18 cellular contexts compared by ENCODE assay signal in genomic region chr19:5166262-5166661, GRCh38.
DNase-seq lines count a peak whose midpoint lies in the region; TF ChIP-seq lines count a peak whose summit lies in the region.
"Had no signal": no experiment of that assay in that cellular context is flagged by ENCODE, and none has a peak within 500 bp of the region (broad histone marks: within the 10 kb centered on the region; RNA-seq: fewer than 3 reads in every experiment).

No MANE protein-coding gene starts in this region.

- CTCF ChIA-PET in HEK293 (lab: Yijun Ruan, JAX) (interaction anchor here (1.9 kb wide), 1 partner anchor 12 kb away, joined by 8 read pairs; no protein-coding TSS in a partner anchor), Calu3 (lab: Charles Lee) (no interaction called here)

- in situ Hi-C loops in HAP-1 (cut with MboI; ENCODE audit: low sequenced_read_pairs), result no loop called here

- no peak overlapping the region for H3K4me3 Mint-ChIP-seq in Calu3 (ENCODE audit: low read depth, unreplicated experiment)
- H3K4me3 Mint-ChIP-seq: activated naive CD8-positive, alpha-beta T cell; naive thymus-derived CD8-positive, alpha-beta T cell had no signal

- no peaks in the 10 kb centered on the region for H3K27me3 Mint-ChIP-seq in Calu3 (ENCODE audit: unreplicated experiment)
- H3K27me3 Mint-ChIP-seq: activated naive CD8-positive, alpha-beta T cell had no signal

- POLR2A ChIA-PET in HEK293 (lab: Yijun Ruan, JAX), result no interaction called here

- H3K36me3 Mint-ChIP-seq in Calu3 (ENCODE audit: insufficient read depth, unreplicated experiment), result peaks cover 10% of the 10 kb centered on the region

- no peaks in the 10 kb centered on the region for H3K4me1 ChIP-seq in HEK293 (ENCODE audit: control insufficient read depth, insufficient read depth, low read length)
- no peaks in the 10 kb centered on the region for H3K4me1 ChIP-seq in HAP-1
- H3K4me1 ChIP-seq in testis, result no peaks in the 10 kb centered on the region

- TF ChIP-seq CTCF in HEK293 (tag by site-specific recombination; IDR thresholded peaks at IDR 0.05) (no peak), fibroblast of villous mesenchyme (IDR thresholded peaks at IDR 0.05; ENCODE audit: insufficient read depth, low read depth, low read length) (no peak), Calu3 (IDR thresholded peaks at IDR 0.05; ENCODE audit: unreplicated experiment) (no peak), testis (IDR thresholded peaks at IDR 0.05) (no peak)

- H3K4me3 ChIP-seq in HEK293 (ENCODE audit: low read depth, low read length) (no peak overlapping the region), fibroblast of villous mesenchyme (ENCODE audit: low read depth, low read length) (no peak overlapping the region), HAP-1 (no peak overlapping the region), testis (no peak overlapping the region)
- H3K4me3 ChIP-seq: coronary artery had no signal

- TF ChIP-seq POLR2A in testis (IDR thresholded peaks at IDR 0.05), result no peak

- intact Hi-C loops in Calu3 (cut with micrococcal nuclease; ENCODE audit: unreplicated experiment), result no loop called here
- intact Hi-C loops in testis (cut with DNase I; ENCODE audit: low total_unique reads), result no loop called here

- H3K27me3 ChIP-seq in HAP-1 (ENCODE audit: low read depth) (no peaks in the 10 kb centered on the region), testis (no peaks in the 10 kb centered on the region)

- no peak overlapping the region for H3K27ac ChIP-seq in HEK293 (ENCODE audit: extremely low read depth, low read depth, low read length)
- no peak overlapping the region for H3K27ac ChIP-seq in testis
- H3K27ac ChIP-seq: coronary artery had no signal

- peaks cover 12% of the 10 kb centered on the region for H3K4me1 Mint-ChIP-seq in Calu3 (ENCODE audit: low read depth, unreplicated experiment)

- BruUV-seq in Calu3 (replicated peaks; lab: Mats Ljungman, UMichigan), result no TSS peak

- H3K9me3 ChIP-seq in HEK293 (ENCODE audit: control insufficient read depth, insufficient read depth, low read depth, low read length) (no peaks in the 10 kb centered on the region), HAP-1 (no peaks in the 10 kb centered on the region), testis (no peaks in the 10 kb centered on the region)

- H3K36me3 ChIP-seq in HEK293 (ENCODE audit: control insufficient read depth in 2 of 2, insufficient read depth in 1 of 2, low read length in 2 of 2) (no peaks in the 10 kb centered on the region), HAP-1 (replicated peaks) (no peaks in the 10 kb centered on the region), testis (ENCODE audit: low read depth, missing control alignments) (no peaks in the 10 kb centered on the region)

- DNase-seq in A172 (ENCODE audit: low spot score) (peak; percentile 70), amniotic epithelial cell (ENCODE audit: low read depth) (peak; percentile 70), fibroblast of villous mesenchyme (ENCODE audit: low read depth) (peak; percentile 16), HAP-1 (ENCODE audit: low spot score in 2 of 2) (no peak), Calu3 (no peak), testis (no peak), hypothalamus (lab: John Stamatoyannopoulos, UW) (no peak)
- DNase-seq: 8988T; activated CD4-positive, alpha-beta T cell treated with anti-CD3 and anti-CD28 coated beads for 48 hours; activated T-cell treated with anti-CD3 and anti-CD28 coated beads for 4 hours; left ventricle myocardium superior; naive thymus-derived CD8-positive, alpha-beta T cell; NCI-H1048; NCI-H774; stimulated activated CD4-positive, alpha-beta T cell treated with anti-CD3 and anti-CD28 coated beads, Interleukin-15, amount 100 ng/mL, for 24 hours had no signal

- H3K27ac Mint-ChIP-seq in Calu3 (ENCODE audit: unreplicated experiment), result no peak overlapping the region
- H3K27ac Mint-ChIP-seq: activated naive CD8-positive, alpha-beta T cell had no signal

- peaks cover 6% of the 10 kb centered on the region for H3K9me3 Mint-ChIP-seq in Calu3 (ENCODE audit: low read depth, unreplicated experiment)

TF ChIP-seq in HEK293, 187 proteins besides CTCF, POLR2A, EP300 and RAD21:
- TF ChIP-seq, protein P1, sequence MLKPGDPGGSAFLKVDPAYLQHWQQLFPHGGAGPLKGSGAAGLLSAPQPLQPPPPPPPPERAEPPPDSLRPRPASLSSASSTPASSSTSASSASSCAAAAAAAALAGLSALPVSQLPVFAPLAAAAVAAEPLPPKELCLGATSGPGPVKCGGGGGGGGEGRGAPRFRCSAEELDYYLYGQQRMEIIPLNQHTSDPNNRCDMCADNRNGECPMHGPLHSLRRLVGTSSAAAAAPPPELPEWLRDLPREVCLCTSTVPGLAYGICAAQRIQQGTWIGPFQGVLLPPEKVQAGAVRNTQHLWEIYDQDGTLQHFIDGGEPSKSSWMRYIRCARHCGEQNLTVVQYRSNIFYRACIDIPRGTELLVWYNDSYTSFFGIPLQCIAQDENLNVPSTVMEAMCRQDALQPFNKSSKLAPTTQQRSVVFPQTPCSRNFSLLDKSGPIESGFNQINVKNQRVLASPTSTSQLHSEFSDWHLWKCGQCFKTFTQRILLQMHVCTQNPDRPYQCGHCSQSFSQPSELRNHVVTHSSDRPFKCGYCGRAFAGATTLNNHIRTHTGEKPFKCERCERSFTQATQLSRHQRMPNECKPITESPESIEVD (tag by site-specific recombination; IDR thresholded peaks at IDR 0.05), result no peak
- TF ChIP-seq ZNF624 (tag by site-specific recombination; IDR thresholded peaks at IDR 0.05) (no peak), ZNF146 (tag by site-specific recombination; IDR thresholded peaks at IDR 0.05) (peak; percentile 7; the same call in 1 of the 2 replicates), SETDB1 (IDR thresholded peaks at IDR 0.05; ENCODE audit: insufficient read length, low read length) (no peak)

Comparison
In these comparisons a context has a peak if more than half of its experiments do, and no peak if none do; other contexts are left out.
1. DNase-seq: peak in A172 (single experiment), amniotic epithelial cell (single experiment) and fibroblast of villous mesenchyme (single experiment); none in HAP-1 (0 of 2), Calu3 (single experiment), testis (single experiment) and hypothalamus (0 of 51).